18 cellular contexts compared by ENCODE assay signal in the genomic region with DNA sequence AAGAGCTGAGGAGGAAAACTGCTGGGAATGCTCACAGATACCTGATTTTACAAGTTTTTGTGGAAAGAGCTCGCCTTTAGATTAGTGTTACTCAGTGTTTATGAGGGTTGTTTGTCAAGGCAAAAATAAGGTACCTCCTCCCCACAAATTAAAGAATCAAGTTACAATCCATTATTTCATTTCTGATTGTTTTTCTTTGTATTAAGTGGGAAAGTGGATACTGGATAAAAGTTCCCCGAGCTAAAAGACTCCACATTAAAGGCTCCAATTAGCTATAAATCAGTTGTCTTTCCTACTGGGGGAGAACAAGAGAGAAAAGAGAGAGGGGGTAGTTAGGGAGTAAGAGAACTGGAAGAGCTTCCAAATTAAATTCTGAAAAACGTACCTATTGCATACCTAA. TPM values are rescaled to one million over a fixed set of nuclear protein-coding genes. Genes with fewer than 3 reads are reported as not detected.
DNase-seq lines count a peak whose midpoint lies in the region; ATAC-seq and TF ChIP-seq lines count a peak whose summit lies in the region.
"Had no signal": no experiment of that assay in that cellular context is flagged by ENCODE, and none has a peak within 500 bp of the region (broad histone marks: within the 10 kb centered on the region; RNA-seq: fewer than 3 reads in every experiment).

No MANE protein-coding gene starts in this region.

- H3K4me3 Mint-ChIP-seq in brain (peak overlapping the region in 3 of 5 experiments; percentile 36 to 64 (median 62)), natural killer cell (peak overlapping the region; percentile 41)
- H3K4me3 Mint-ChIP-seq: H9 had no signal

- H3K27me3 ChIP-seq in left ventricle myocardium inferior (ENCODE audit: low read depth), result peaks cover 90% of the 10 kb centered on the region
- H3K27me3 ChIP-seq in vagina, result no peaks in the 10 kb centered on the region

- H3K27ac Mint-ChIP-seq in brain (no peak overlapping the region), natural killer cell (no peak overlapping the region)
- H3K27ac Mint-ChIP-seq: CD14-positive monocyte, H9 had no signal

- H3K4me1 Mint-ChIP-seq in brain, result peaks cover 5% of the 10 kb centered on the region
- peaks cover 4 to 6% of the 10 kb centered on the region in 2 donors for H3K4me1 Mint-ChIP-seq in natural killer cell

- H3K27ac ChIP-seq in left ventricle myocardium inferior (replicated peaks) (peak overlapping the region; percentile 79), vagina (peak overlapping the region; percentile 81)

- ATAC-seq in left cardiac atrium (no peak), natural killer cell (no peak), GM21529 (IDR thresholded peaks at IDR 0.05; ENCODE audit: unreplicated experiment) (no peak)
- ATAC-seq: Panc1 had no signal

- H3K9me3 Mint-ChIP-seq in brain (peaks cover 0 to 12% (median 9%) of the 10 kb centered on the region in 5 experiments), natural killer cell (no peaks in the 10 kb centered on the region)

- H3K27me3 Mint-ChIP-seq in brain (peaks cover 96% of the 10 kb centered on the region), natural killer cell (ENCODE audit: low read depth in 2 of 2) (peaks cover 52 to 59% of the 10 kb centered on the region in 2 donors)

- intact Hi-C loops in left ventricle myocardium inferior (cut with micrococcal nuclease) (no loop called here), left cardiac atrium (cut with DNase I) (loop anchor here in 1 of 2 donors (10.0 kb wide), 1 partner anchor 509 kb away; no protein-coding TSS in a partner anchor), natural killer cell (cut with micrococcal nuclease) (loop anchor here (5.0 kb wide), 1 partner anchor 196 kb away; no protein-coding TSS in a partner anchor), vagina (cut with DNase I) (no loop called here)

- H3K36me3 ChIP-seq in left ventricle myocardium inferior, result no peaks in the 10 kb centered on the region
- H3K36me3 ChIP-seq in vagina, result no peaks in the 10 kb centered on the region

- no peaks in the 10 kb centered on the region for H3K36me3 Mint-ChIP-seq in brain
- no peaks in the 10 kb centered on the region for H3K36me3 Mint-ChIP-seq in natural killer cell

- peak overlapping the region; percentile 74 for H3K4me3 ChIP-seq in left ventricle myocardium inferior
- H3K4me3 ChIP-seq in vagina, result peak overlapping the region in 1 of 2 donors; percentile 53

- no peak for TF ChIP-seq CTCF in left ventricle myocardium inferior (IDR thresholded peaks at IDR 0.05; ENCODE audit: borderline replicate concordance)
- no peak for TF ChIP-seq CTCF in brain (conservative IDR thresholded peaks at IDR 0.05)
- no peak for TF ChIP-seq CTCF in natural killer cell (IDR thresholded peaks at IDR 0.05)
- no peak for TF ChIP-seq CTCF in vagina (IDR thresholded peaks at IDR 0.05)

- DNase-seq in left ventricle myocardium inferior, result no peak
- no peak for DNase-seq in left cardiac atrium
- no peak for DNase-seq in natural killer cell
- no peak for DNase-seq in vagina (ENCODE audit: extremely low spot score in 2 of 2)
- DNase-seq in anterior cingulate cortex (lab: John Stamatoyannopoulos, UW), result no peak
- no peak for DNase-seq in NCI-H345 treated with DMSO at 0.1 percent for 48 hours (lab: John Stamatoyannopoulos, UW; ENCODE audit: unreplicated experiment)
- DNase-seq: Caco-2, DMS53, H9, IMR-90, NCI-H146, NCI-H2081 treated with DMSO at 0.1 percent for 48 hours, NCI-H226, SHP77 had no signal

- no peak for TF ChIP-seq POLR2A in vagina (IDR thresholded peaks at IDR 0.05)

- H3K4me1 ChIP-seq in left ventricle myocardium inferior (peaks cover 19% of the 10 kb centered on the region), vagina (peaks cover 18% of the 10 kb centered on the region)
- H3K4me1 ChIP-seq: Caco-2 had no signal

- no peaks in the 10 kb centered on the region for H3K9me3 ChIP-seq in left ventricle myocardium inferior (replicated peaks)
- no peaks in the 10 kb centered on the region for H3K9me3 ChIP-seq in vagina
- H3K9me3 ChIP-seq: Caco-2 had no signal

RNA-seq across cellular contexts. Expression of a gene that starts 1.9 kb away (rescaled TPM):
- total RNA-seq in left ventricle myocardium inferior, result 14.0 TPM
- total RNA-seq in left cardiac atrium, result 10 to 100 TPM; 24.4 TPM
- polyA plus RNA-seq in brain (ENCODE audit: insufficient read depth, low read depth, low replicate concordance), result 0.58 TPM
- 1 to 10 TPM in 2 of 3 donors, under 1 TPM in 1; 0.73 to 3.6 (median 2.8) TPM for total RNA-seq in natural killer cell
- total RNA-seq in vagina, result 22.1 TPM
- total RNA-seq: IMR-90 had no signal
- polyA plus RNA-seq: IMR-90 had no signal
